ENCODE assay signal across 8 cellular contexts in the genomic region with DNA sequence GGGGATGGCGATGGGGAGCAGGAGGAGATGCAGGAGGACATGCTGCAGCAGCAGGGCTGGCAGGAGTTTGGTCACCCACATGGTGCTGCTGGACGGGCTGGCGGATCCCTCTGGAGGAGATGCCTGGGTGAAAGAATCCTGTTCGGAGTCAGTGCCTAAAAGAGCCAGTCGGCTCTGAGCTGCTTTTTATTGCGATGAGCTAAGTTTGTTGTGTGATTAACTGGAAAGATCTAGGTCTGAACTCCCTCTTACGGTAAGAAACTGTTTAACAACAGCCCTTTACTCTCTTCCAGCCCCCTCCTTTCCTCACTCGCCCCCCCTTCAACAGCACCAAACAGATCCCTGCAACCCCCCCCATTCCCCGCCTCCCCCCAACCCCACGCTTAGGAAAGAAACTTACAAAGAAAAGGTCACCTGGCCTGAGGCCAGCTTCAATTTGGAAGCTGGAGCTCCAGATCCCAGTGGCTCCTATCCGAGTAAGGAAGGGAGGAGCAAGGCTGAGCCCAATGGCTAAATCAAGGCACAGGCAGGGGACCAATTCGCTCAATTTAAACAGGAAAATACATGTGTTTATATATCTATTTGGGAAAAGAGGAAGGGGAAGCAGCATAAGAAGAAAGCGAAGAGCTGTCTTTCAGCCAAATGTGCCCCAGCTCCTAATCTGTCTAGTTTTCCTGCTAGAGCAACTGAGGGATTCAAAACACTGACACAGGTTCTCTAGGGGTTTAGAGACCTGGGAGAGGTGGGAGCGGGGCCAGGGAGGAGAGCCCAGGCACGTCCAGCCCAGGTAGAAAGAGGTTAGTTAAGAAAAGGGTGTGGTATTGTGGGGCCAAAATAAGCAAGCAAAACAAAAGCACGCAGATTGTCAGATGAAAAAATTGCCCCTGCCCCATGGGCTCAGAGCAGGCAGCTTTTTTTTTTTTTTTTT. TPM values are rescaled to one million over a fixed set of nuclear protein-coding genes. Genes with fewer than 3 reads are reported as not detected.
DNase-seq lines count a peak whose midpoint lies in the region; ATAC-seq and TF ChIP-seq lines count a peak whose summit lies in the region.

HGF (minus strand) TSS at position 157 of the 928 bp plus-strand sequence; CDS start at position 81, 76 bp downstream.

- H3K27ac ChIP-seq in GM23248 (no peak within 1 kb of the TSS), heart right ventricle (peak within 1 kb of the TSS in 9 of 10 donors; percentile 42 to 81 (median 64))

- H3K9me2 ChIP-seq in GM23248 (ENCODE audit: insufficient read depth) = no peaks in the 10 kb centered on the region; the same call in 1 of the 2 replicates

- TF ChIP-seq CTCF in heart right ventricle (IDR thresholded peaks at IDR 0.05) (peak in 5 of 9 donors; percentile 9 to 35 (median 30)), retinal pigment epithelial cell (conservative IDR thresholded peaks at IDR 0.05; ENCODE audit: low read depth, low read length) (peak; percentile 14)

- peak within 1 kb of the TSS; percentile 71 for H3K4me2 ChIP-seq in GM23248 (ENCODE audit: unreplicated experiment)

- H3K9me3 ChIP-seq in GM23248 (ENCODE audit: low read depth) (no peaks in the 10 kb centered on the region), T-helper 17 cell (ENCODE audit: control insufficient read depth, low read length, poor library complexity, severe bottlenecking) (no peaks in the 10 kb centered on the region), heart right ventricle (no peaks in the 10 kb centered on the region)

- DNase-seq in GM23248 (peak; percentile 81), T-helper 17 cell (no peak), heart right ventricle (peak; percentile 39 to 78), retinal pigment epithelial cell (ENCODE audit: low read depth) (no peak), NCI-H146 (lab: John Stamatoyannopoulos, UW) (no peak), amniotic stem cell (lab: John Stamatoyannopoulos, UW) (no peak)

- H3K79me2 ChIP-seq in GM23248 (ENCODE audit: insufficient read depth) = peaks cover 4% of the 10 kb centered on the region; the same call in 1 of the 2 replicates

- ATAC-seq in T-helper 17 cell (no peak), heart right ventricle (peak; percentile 75 to 86 (median 80)), HG02571 (IDR thresholded peaks at IDR 0.05; ENCODE audit: unreplicated experiment) (no peak), GM21390 (IDR thresholded peaks at IDR 0.05; ENCODE audit: unreplicated experiment) (no peak)

- intact Hi-C loops in heart right ventricle (cut with DNase I) = loop anchor here in 1 of 10 donors (10.0 kb wide), 1 partner anchor 275 kb away; no protein-coding TSS in a partner anchor

- H3K4me3 ChIP-seq in GM23248 (peak within 1 kb of the TSS; percentile 67), heart right ventricle (peak within 1 kb of the TSS; percentile 14 to 58 (median 52)), retinal pigment epithelial cell (ENCODE audit: low read length) (peak within 1 kb of the TSS; percentile 20)

- H3K4me1 ChIP-seq in GM23248 (ENCODE audit: insufficient read depth) (peaks cover 32% of the 10 kb centered on the region), heart right ventricle (peaks cover 0 to 29% (median 3%) of the 10 kb centered on the region in 9 donors)

- no peaks in the 10 kb centered on the region for H3K4me1 Mint-ChIP-seq in T-helper 17 cell

- H3K27ac Mint-ChIP-seq in T-helper 17 cell = no peak within 1 kb of the TSS

- peaks cover 11% of the 10 kb centered on the region; the same call in 1 of the 2 replicates for H3F3A ChIP-seq in GM23248 (ENCODE audit: insufficient read depth)

- H3K36me3 ChIP-seq in GM23248 (ENCODE audit: low read depth) (no peaks in the 10 kb centered on the region), heart right ventricle (no peaks in the 10 kb centered on the region)

- H3K4me3 Mint-ChIP-seq in T-helper 17 cell = peak within 1 kb of the TSS; percentile 0

- in situ Hi-C loops in GM23248 (cut with MboI) = no loop called here

- no peaks in the 10 kb centered on the region for H4K20me1 ChIP-seq in GM23248 (ENCODE audit: insufficient read depth)

- H3K27me3 Mint-ChIP-seq in T-helper 17 cell = no peaks in the 10 kb centered on the region

- no peaks in the 10 kb centered on the region for H3K27me3 ChIP-seq in GM23248 (replicated peaks; ENCODE audit: insufficient read depth)
- H3K27me3 ChIP-seq in heart right ventricle = no peaks in the 10 kb centered on the region

- H2AFZ ChIP-seq in GM23248 = peak within 1 kb of the TSS; percentile 85

- peak within 1 kb of the TSS; percentile 36 for H3K9ac ChIP-seq in GM23248

- WGBS in GM23248 (ENCODE audit: low coverage in 1 of 2, low lambda C conversion rate in 2 of 2, missing lambda C conversion rate in 2 of 2), 2 experiments = 24 to 25% methylated on average over 16 of the region's 16 CpGs
- 22 to 27% methylated on average over 16 of the region's 16 CpGs for WGBS in heart right ventricle, 2 donors

- no peaks in the 10 kb centered on the region for H3K36me3 Mint-ChIP-seq in T-helper 17 cell (ENCODE audit: low read depth)

RNA-seq across cellular contexts. Expression of gene HGF, which starts in this region (rescaled TPM):
- total RNA-seq in GM23248 (2014; rRNA removed; shearing (Covaris generic)) = 2.7 and 4.4 TPM in 2 replicates
- 1.5 and 2.3 TPM in 2 replicates for polyA plus RNA-seq in GM23248 (2016; fragmentation: Nextera tagmentation; extraction: Ambion mirVana)
- under 1 TPM in 1 of 2 donors, not detected in 1; 0.37 TPM for total RNA-seq in T-helper 17 cell
- total RNA-seq in heart right ventricle = 1 to 10 TPM; 1.4 to 5.8 (median 2.9) TPM
- polyA plus RNA-seq in heart right ventricle = 1 to 10 TPM; 1.2 to 1.5 TPM

Comparison
In these comparisons a context has a peak if more than half of its experiments do, and no peak if none do; other contexts are left out.
1. DNase-seq: peak in GM23248 (single experiment) and heart right ventricle (2 of 2); none in T-helper 17 cell (0 of 3), retinal pigment epithelial cell (single experiment), NCI-H146 (single experiment) and amniotic stem cell (single experiment).
2. ATAC-seq: peak in heart right ventricle (8 of 8); none in T-helper 17 cell (single experiment), HG02571 (single experiment) and GM21390 (single experiment).
3. Peak in every context shown above with its lines, with median percentiles within 50 percentile points of each other: H3K4me3 ChIP-seq.